In genomic region chr5:36944024-36944423, GRCh38 we compare ENCODE assay signal across 11 cellular contexts.
DNase-seq lines count a peak whose midpoint lies in the region; ATAC-seq, FAIRE-seq and TF ChIP-seq lines count a peak whose summit lies in the region.
"Had no signal": no experiment of that assay in that cellular context is flagged by ENCODE, and none has a peak within 500 bp of the region (broad histone marks: within the 10 kb centered on the region; RNA-seq: fewer than 3 reads in every experiment).

No MANE protein-coding gene starts in this region.

- ATAC-seq in A549 (no peak), sciatic nerve (no peak), body of pancreas (no peak)
- ATAC-seq in activated T-helper 17 cell treated with anti-CD3 and anti-CD28 coated beads, Interleukin-2, amount 50 U/mL, for 72 hours (replicated peaks): no peak

- H3K27me3 ChIP-seq in layer of hippocampus (ENCODE audit: control insufficient read depth, insufficient read depth, low read length) (no peaks in the 10 kb centered on the region), body of pancreas (no peaks in the 10 kb centered on the region)
- H3K27me3 ChIP-seq: BE2C had no signal

- H3K4me3 ChIP-seq in A549: no peak overlapping the region
- no peak overlapping the region for H3K4me3 ChIP-seq in body of pancreas

- peaks cover 45% of the 10 kb centered on the region for H3K4me1 ChIP-seq in A549
- peaks cover 28% of the 10 kb centered on the region for H3K4me1 ChIP-seq in body of pancreas

- peaks cover 34% of the 10 kb centered on the region for H3K4me1 Mint-ChIP-seq in activated T-helper 17 cell treated with anti-CD3 and anti-CD28 coated beads, Interleukin-2, amount 50 U/mL, for 72 hours

- H3K27ac ChIP-seq in A549: no peak overlapping the region
- H3K27ac ChIP-seq in layer of hippocampus (ENCODE audit: low read depth, low read length): peak overlapping the region; percentile 14
- no peak overlapping the region for H3K27ac ChIP-seq in body of pancreas
- H3K27ac ChIP-seq: KMS-11 had no signal

- POLR2A ChIA-PET in A549 (lab: Yijun Ruan, JAX): no interaction called here

- H3K9me3 ChIP-seq in A549 (no peaks in the 10 kb centered on the region), body of pancreas (no peaks in the 10 kb centered on the region)
- H3K9me3 ChIP-seq: BE2C had no signal

- 51% methylated on average over 2 of the region's 2 CpGs for WGBS in A549 (ENCODE audit: missing lambda C conversion rate)
- 66 to 68% methylated on average over 2 of the region's 2 CpGs for WGBS in body of pancreas, 2 donors

- no peak for TF ChIP-seq EP300 in A549 (IDR thresholded peaks at IDR 0.05)

- CTCF ChIA-PET in A549 (lab: Yijun Ruan, JAX): interaction anchor here (0.6 kb wide), 2 partner anchors 9 to 52 kb away, joined by 3 read pairs; no protein-coding TSS in a partner anchor

- DNase-seq in A549 (ENCODE audit: low read depth in 1 of 2, low spot score in 1 of 2) (no peak), H54 (ENCODE audit: insufficient read length, low spot score) (no peak), middle frontal gyrus (ENCODE audit: extremely low spot score, low spot score) (no peak), sciatic nerve (ENCODE audit: low spot score) (no peak), body of pancreas (no peak)
- DNase-seq: BE2C, H9, Right ventricle myocardium superior had no signal

- H3K27me3 Mint-ChIP-seq in activated T-helper 17 cell treated with anti-CD3 and anti-CD28 coated beads, Interleukin-2, amount 50 U/mL, for 72 hours: no peaks in the 10 kb centered on the region

- FAIRE-seq in A549 (lab: Jason Lieb, UNC): no peak
- peak; percentile 45 for FAIRE-seq in H54 (lab: Jason Lieb, UNC)

- peak overlapping the region; percentile 12 for H3K27ac Mint-ChIP-seq in activated T-helper 17 cell treated with anti-CD3 and anti-CD28 coated beads, Interleukin-2, amount 50 U/mL, for 72 hours

- intact Hi-C loops in sciatic nerve (cut with DNase I): no loop called here
- intact Hi-C loops in body of pancreas (cut with DNase I): loop anchor here (10.0 kb wide), 2 partner anchors 69 to 219 kb away; partner anchors contain the start of gene NIPBL

- no peak overlapping the region for H3K4me2 ChIP-seq in A549
- H3K4me2 ChIP-seq: KMS-11 had no signal

- no peak for TF ChIP-seq CTCF in A549 (IDR thresholded peaks at IDR 0.05)
- no peak for TF ChIP-seq CTCF in body of pancreas (IDR thresholded peaks at IDR 0.05)

- no peaks in the 10 kb centered on the region for H3K9me3 Mint-ChIP-seq in activated T-helper 17 cell treated with anti-CD3 and anti-CD28 coated beads, Interleukin-2, amount 50 U/mL, for 72 hours
- H3K9me3 Mint-ChIP-seq: H9 had no signal

- TF ChIP-seq POLR2A in A549 (IDR thresholded peaks at IDR 0.05; ENCODE audit: low read length): no peak
- TF ChIP-seq POLR2A in H54 (IDR thresholded peaks at IDR 0.05; ENCODE audit: low read depth, low read length): no peak
- no peak for TF ChIP-seq POLR2A in body of pancreas (IDR thresholded peaks at IDR 0.05)

- no peaks in the 10 kb centered on the region for H3K36me3 Mint-ChIP-seq in activated T-helper 17 cell treated with anti-CD3 and anti-CD28 coated beads, Interleukin-2, amount 50 U/mL, for 72 hours (ENCODE audit: low read depth)

- TF ChIP-seq RAD21 in A549 (conservative IDR thresholded peaks at IDR 0.05 in 1 of 2, IDR thresholded peaks at IDR 0.05 in 1 of 2): no peak

- H3K36me3 ChIP-seq in body of pancreas (replicated peaks in 1 of 2; ENCODE audit: insufficient read depth in 1 of 2, low read depth in 2 of 2): no peaks in the 10 kb centered on the region
- H3K36me3 ChIP-seq: BE2C had no signal

- no peak overlapping the region for H3K4me3 Mint-ChIP-seq in activated T-helper 17 cell treated with anti-CD3 and anti-CD28 coated beads, Interleukin-2, amount 50 U/mL, for 72 hours
- H3K4me3 Mint-ChIP-seq: H9 had no signal

TF ChIP-seq in A549, 52 proteins besides CTCF, POLR2A, EP300 and RAD21:
- no peak for TF ChIP-seq HDAC2 (IDR thresholded peaks at IDR 0.05)
- peak; percentile 69 for TF ChIP-seq MAFK (IDR thresholded peaks at IDR 0.05; ENCODE audit: partially characterized antibody)
- TF ChIP-seq ATOH8 (CRISPR knock-in tag; IDR thresholded peaks at IDR 0.05; ENCODE audit: low read depth): no peak
- TF ChIP-seq ZSCAN20 (CRISPR knock-in tag; IDR thresholded peaks at IDR 0.05): no peak
